Comparison of ENCODE assay signal across 8 cellular contexts in genomic region chr1:236280438-236281285, GRCh38. TPM values are rescaled to one million over a fixed set of nuclear protein-coding genes. Genes with fewer than 3 reads are reported as not detected.
DNase-seq lines count a peak whose midpoint lies in the region; ATAC-seq and TF ChIP-seq lines count a peak whose summit lies in the region.

No MANE protein-coding gene starts in this region.

- POLR2A ChIA-PET in SK-N-SH (lab: Yijun Ruan, JAX), result interaction anchor here (1.2 kb wide), 1 partner anchor 139 kb away, joined by 3 read pairs; no protein-coding TSS in a partner anchor

- H4K20me1 ChIP-seq in SK-N-SH (ENCODE audit: insufficient read depth), result no peaks in the 10 kb centered on the region

- no peak overlapping the region for H3K27ac ChIP-seq in SK-N-SH (ENCODE audit: low read depth in 2 of 2, low read length in 1 of 2)

- ATAC-seq in SK-N-SH treated with all-trans-retinoic acid at 6 μM for 48 hours (no peak; the same call in 2 of the 3 replicates), GM18861 (IDR thresholded peaks at IDR 0.05; ENCODE audit: unreplicated experiment) (no peak), HG03095 (IDR thresholded peaks at IDR 0.05; ENCODE audit: unreplicated experiment) (no peak)

- intact Hi-C loops in activated T-helper 2 cell treated with anti-CD3 and anti-CD28 coated beads, Interferon-gamma antibody, Interleukin-2, Interleukin-4, amounts not matched to agents 10 μg/mL and 5 μg/mL and 100 μg/mL, durations not matched to agents 14 hours and 24 hours and 36 hours (cut with micrococcal nuclease), result loop anchor here (5.0 kb wide), 4 partner anchors 138 to 242 kb away; partner anchors contain the start of genes GPR137B and LGALS8

- H3K4me3 Mint-ChIP-seq in activated T-helper 2 cell treated with anti-CD3 and anti-CD28 coated beads, Interferon-gamma antibody, Interleukin-2, Interleukin-4, amounts not matched to agents 10 μg/mL and 5 μg/mL and 100 μg/mL, durations not matched to agents 14 hours and 24 hours and 36 hours (ENCODE audit: low read depth), result peak overlapping the region; percentile 83

- H3K36me3 ChIP-seq in SK-N-SH (replicated peaks in 1 of 2; ENCODE audit: control insufficient read depth in 1 of 2, insufficient read depth in 2 of 2, low read length in 1 of 2), result no peaks in the 10 kb centered on the region

- H3K27ac Mint-ChIP-seq in activated T-helper 2 cell treated with anti-CD3 and anti-CD28 coated beads, Interferon-gamma antibody, Interleukin-2, Interleukin-4, amounts not matched to agents 10 μg/mL and 5 μg/mL and 100 μg/mL, durations not matched to agents 14 hours and 24 hours and 36 hours, result peak overlapping the region; percentile 25

- no peaks in the 10 kb centered on the region for H3K79me2 ChIP-seq in SK-N-SH (ENCODE audit: insufficient read depth)

- peaks cover 41% of the 10 kb centered on the region for H3K4me1 Mint-ChIP-seq in activated T-helper 2 cell treated with anti-CD3 and anti-CD28 coated beads, Interferon-gamma antibody, Interleukin-2, Interleukin-4, amounts not matched to agents 10 μg/mL and 5 μg/mL and 100 μg/mL, durations not matched to agents 14 hours and 24 hours and 36 hours (ENCODE audit: low read depth)

- 29% methylated on average over 14 of the region's 17 CpGs for WGBS in SK-N-SH (ENCODE audit: low lambda C conversion rate)

- H3F3A ChIP-seq in SK-N-SH (replicated peaks; ENCODE audit: insufficient read depth), result no peaks in the 10 kb centered on the region

- H3K4me2 ChIP-seq in SK-N-SH, result peak overlapping the region; percentile 83

- DNase-seq in SK-N-SH (peak; percentile 23), NCI-H345 treated with DMSO at 0.1 percent for 48 hours (lab: John Stamatoyannopoulos, UW; ENCODE audit: unreplicated experiment) (peak; percentile 71), glomerular visceral epithelial cell (ENCODE audit: extremely low spot score) (peak; percentile 17), retinal pigment epithelial cell (ENCODE audit: low read depth) (no peak)
- DNase-seq in activated T-helper 2 cell treated with anti-CD3 and anti-CD28 coated beads, Interferon-gamma antibody, Interleukin-2, Interleukin-4, amounts not matched to agents 10 μg/mL and 5 μg/mL and 100 μg/mL, durations not matched to agents 14 hours and 24 hours and 36 hours (ENCODE audit: low spot score), result peak; percentile 14

- H3K9me3 Mint-ChIP-seq in activated T-helper 2 cell treated with anti-CD3 and anti-CD28 coated beads, Interferon-gamma antibody, Interleukin-2, Interleukin-4, amounts not matched to agents 10 μg/mL and 5 μg/mL and 100 μg/mL, durations not matched to agents 14 hours and 24 hours and 36 hours, result peaks cover 6% of the 10 kb centered on the region

- H3K27me3 Mint-ChIP-seq in activated T-helper 2 cell treated with anti-CD3 and anti-CD28 coated beads, Interferon-gamma antibody, Interleukin-2, Interleukin-4, amounts not matched to agents 10 μg/mL and 5 μg/mL and 100 μg/mL, durations not matched to agents 14 hours and 24 hours and 36 hours (ENCODE audit: low read depth), result peaks cover 27% of the 10 kb centered on the region

- no peak for TF ChIP-seq RAD21 in SK-N-SH (IDR thresholded peaks at IDR 0.05; ENCODE audit: low read length)

- peaks cover 0 to 10% of the 10 kb centered on the region in 2 experiments; a peak in 2 of 4 replicates for H3K4me1 ChIP-seq in SK-N-SH (ENCODE audit: control insufficient read depth in 1 of 2, insufficient read depth in 2 of 2, low read depth in 1 of 2, low read length in 1 of 2)

- peak overlapping the region; percentile 69 for H3K9ac ChIP-seq in SK-N-SH

- H3K9me3 ChIP-seq in SK-N-SH, result no peaks in the 10 kb centered on the region

- peak overlapping the region; percentile 66 to 88 for H3K4me3 ChIP-seq in SK-N-SH (ENCODE audit: low read depth in 2 of 2, low read length in 1 of 2)
- H3K4me3 ChIP-seq in retinal pigment epithelial cell (ENCODE audit: low read length), result peak overlapping the region; percentile 78

- CTCF ChIA-PET in SK-N-SH (lab: Yijun Ruan, JAX), result interaction anchor here (0.7 to 1.6 kb wide), 5 partner anchors 8 to 217 kb away, joined by 3 to 5 read pairs (median 3); no protein-coding TSS in a partner anchor

- peak overlapping the region; percentile 89; the same call in 1 of the 2 replicates for H2AFZ ChIP-seq in SK-N-SH (ENCODE audit: low read depth)

- TF ChIP-seq CTCF in SK-N-SH (IDR thresholded peaks at IDR 0.05), result no peak
- no peak for TF ChIP-seq CTCF in retinal pigment epithelial cell (conservative IDR thresholded peaks at IDR 0.05; ENCODE audit: low read depth, low read length)

- H3K36me3 Mint-ChIP-seq in activated T-helper 2 cell treated with anti-CD3 and anti-CD28 coated beads, Interferon-gamma antibody, Interleukin-2, Interleukin-4, amounts not matched to agents 10 μg/mL and 5 μg/mL and 100 μg/mL, durations not matched to agents 14 hours and 24 hours and 36 hours (ENCODE audit: low read depth), result peaks cover 2% of the 10 kb centered on the region

- TF ChIP-seq EP300 in SK-N-SH (IDR thresholded peaks at IDR 0.05; ENCODE audit: borderline replicate concordance in 1 of 2, low read depth in 1 of 2, low read length in 1 of 2), result no peak

- H3K9me2 ChIP-seq in SK-N-SH, result no peaks in the 10 kb centered on the region

- peaks cover 4% of the 10 kb centered on the region; the same call in 1 of the 2 replicates for H3K27me3 ChIP-seq in SK-N-SH (ENCODE audit: insufficient read depth)

TF ChIP-seq in SK-N-SH, 30 proteins besides CTCF, POLR2A, EP300 and RAD21 (continues in another document):
- no peak for TF ChIP-seq NFIC (IDR thresholded peaks at IDR 0.05; ENCODE audit: borderline replicate concordance)
- TF ChIP-seq ZBTB33 (IDR thresholded peaks at IDR 0.05; ENCODE audit: borderline replicate concordance, low read depth), result no peak
- TF ChIP-seq RCOR1 (IDR thresholded peaks at IDR 0.05; ENCODE audit: low read length), result no peak
- no peak for TF ChIP-seq GATA2 (CRISPR knock-in tag; IDR thresholded peaks at IDR 0.05)
- no peak for TF ChIP-seq RFX5 (IDR thresholded peaks at IDR 0.05; ENCODE audit: low read length)
- TF ChIP-seq CHD2 (IDR thresholded peaks at IDR 0.05; ENCODE audit: low read length, partially characterized antibody), result no peak
- no peak for TF ChIP-seq FOXM1 (IDR thresholded peaks at IDR 0.05; ENCODE audit: low read depth)

TF ChIP-seq in SK-N-SH treated with all-trans-retinoic acid at 6 μM for 48 hours, 23 proteins besides CTCF, POLR2A, EP300 and RAD21:
- TF ChIP-seq OSR1 (CRISPR knock-in tag; IDR thresholded peaks at IDR 0.05) (no peak), TSHZ2 (CRISPR knock-in tag; IDR thresholded peaks at IDR 0.05) (no peak), CREB5 (CRISPR knock-in tag; IDR thresholded peaks at IDR 0.05; ENCODE audit: low read depth) (no peak), TCF4 (CRISPR knock-in tag; IDR thresholded peaks at IDR 0.05; ENCODE audit: borderline replicate concordance) (no peak), ZNF8 (CRISPR knock-in tag; IDR thresholded peaks at IDR 0.05) (no peak), ARNTL (CRISPR knock-in tag; IDR thresholded peaks at IDR 0.05; ENCODE audit: borderline replicate concordance, low read depth) (no peak), SNAI2 (CRISPR knock-in tag; IDR thresholded peaks at IDR 0.05) (no peak), ZNF70 (CRISPR knock-in tag; IDR thresholded peaks at IDR 0.05) (no peak), ESRRG (CRISPR knock-in tag; IDR thresholded peaks at IDR 0.05) (no peak)

RNA-seq across cellular contexts. Expression of gene ERO1B, which starts 1.1 kb away (rescaled TPM):
- 0.79 and 1.3 TPM in 2 replicates for polyA plus RNA-seq in SK-N-SH (2012; rRNA removed)
- polyA plus RNA-seq in SK-N-SH (2012; cell fraction: cytosol; rRNA removed), result 1.4 and 1.6 TPM in 2 replicates
- 0.99 and 1.5 TPM in 2 replicates for polyA plus RNA-seq in SK-N-SH (2012; cell fraction: nucleus; rRNA removed)
- 2.4 and 3.2 TPM in 2 replicates for total RNA-seq in activated T-helper 2 cell treated with anti-CD3 and anti-CD28 coated beads, Interferon-gamma antibody, Interleukin-2, Interleukin-4, amounts not matched to agents 10 μg/mL and 5 μg/mL and 100 μg/mL, durations not matched to agents 14 hours and 24 hours and 36 hours
